Comparison of ENCODE assay signal across 8 cellular contexts in the genomic region with DNA sequence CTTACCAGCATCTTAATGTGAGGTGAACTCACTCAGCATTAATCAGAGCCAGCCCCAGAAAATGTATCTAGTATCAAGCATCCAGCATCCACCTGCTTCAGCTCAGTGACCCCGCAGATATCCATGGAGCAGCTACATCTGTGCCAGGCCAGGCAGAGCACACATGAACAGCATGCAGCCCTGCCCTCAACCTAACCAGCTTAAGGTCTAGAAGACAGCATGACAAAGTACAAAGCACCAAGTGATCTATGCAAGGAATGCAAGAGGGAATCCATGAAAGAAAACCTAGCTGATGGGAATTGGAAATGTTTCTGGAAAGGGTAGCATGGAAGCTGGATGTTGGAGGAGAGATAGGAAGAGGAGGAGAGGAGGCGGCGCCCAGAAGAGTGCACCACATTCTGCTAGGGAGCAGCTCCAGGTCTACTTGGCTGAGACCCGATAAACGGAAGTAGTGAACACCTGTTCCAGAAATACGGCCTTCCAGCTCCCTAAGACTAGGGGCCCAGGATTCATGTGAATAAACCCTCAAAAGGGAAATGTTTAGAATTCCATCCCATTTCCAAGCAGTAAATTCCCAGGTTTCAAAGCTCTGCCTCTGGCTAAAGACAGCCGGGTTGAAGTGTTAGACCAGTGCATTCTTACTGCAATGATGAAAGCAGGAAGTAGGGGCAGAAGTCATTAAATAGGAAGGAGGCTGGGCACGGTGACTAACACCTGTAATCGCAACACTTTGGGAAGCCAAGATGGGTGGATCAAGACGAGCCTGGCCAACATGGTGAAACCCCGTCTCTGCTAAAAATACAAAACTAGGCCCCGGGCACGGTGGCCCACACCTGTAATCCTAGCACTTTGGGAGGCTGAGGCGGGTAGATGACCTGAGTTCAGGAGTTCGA. TPM values are rescaled to one million over a fixed set of nuclear protein-coding genes. Genes with fewer than 3 reads are reported as not detected.
DNase-seq lines count a peak whose midpoint lies in the region; ATAC-seq, FAIRE-seq and TF ChIP-seq lines count a peak whose summit lies in the region.

No MANE protein-coding gene starts in this region.

- no peaks in the 10 kb centered on the region for H3K4me1 Mint-ChIP-seq in activated CD4-positive, alpha-beta T cell treated with anti-CD3 and anti-CD28 coated beads for 36 hours
- no peaks in the 10 kb centered on the region for H3K4me1 Mint-ChIP-seq in activated CD4-positive, alpha-beta T cell treated with anti-CD3 and anti-CD28 coated beads, Interleukin-2, amount 10 ng/mL, durations not matched to agents 7 days and 5 days
- H3K4me1 Mint-ChIP-seq in T-helper 17 cell: peaks cover 4% of the 10 kb centered on the region

- POLR2A ChIA-PET in activated CD4-positive, alpha-beta T cell treated with anti-CD3 and anti-CD28 coated beads for 36 hours (lab: Charles Lee): interaction anchor here (0.7 kb wide), 1 partner anchor 12 kb away, joined by 3 read pairs; no protein-coding TSS in a partner anchor
- POLR2A ChIA-PET in activated CD4-positive, alpha-beta T cell treated with anti-CD3 and anti-CD28 coated beads, Interleukin-2, amount 10 ng/mL, durations not matched to agents 7 days and 5 days (lab: Charles Lee): no interaction called here

- H3K27me3 Mint-ChIP-seq in activated CD4-positive, alpha-beta T cell treated with anti-CD3 and anti-CD28 coated beads for 36 hours: no peaks in the 10 kb centered on the region
- H3K27me3 Mint-ChIP-seq in activated CD4-positive, alpha-beta T cell treated with anti-CD3 and anti-CD28 coated beads, Interleukin-2, amount 10 ng/mL, durations not matched to agents 7 days and 5 days: no peaks in the 10 kb centered on the region
- no peaks in the 10 kb centered on the region for H3K27me3 Mint-ChIP-seq in T-helper 17 cell

- no peak for TF ChIP-seq POLR2A in GM12891 (IDR thresholded peaks at IDR 0.05; ENCODE audit: low read depth, low read length)

- ATAC-seq in activated CD4-positive, alpha-beta T cell treated with anti-CD3 and anti-CD28 coated beads for 36 hours: peak; percentile 57
- ATAC-seq in T-helper 17 cell (no peak), HG03280 (IDR thresholded peaks at IDR 0.05; ENCODE audit: unreplicated experiment) (no peak)

- no peak overlapping the region for H3K27ac Mint-ChIP-seq in activated CD4-positive, alpha-beta T cell treated with anti-CD3 and anti-CD28 coated beads for 36 hours
- no peak overlapping the region for H3K27ac Mint-ChIP-seq in activated CD4-positive, alpha-beta T cell treated with anti-CD3 and anti-CD28 coated beads, Interleukin-2, amount 10 ng/mL, durations not matched to agents 7 days and 5 days
- peak overlapping the region; percentile 48 for H3K27ac Mint-ChIP-seq in T-helper 17 cell

- H3K4me3 Mint-ChIP-seq in activated CD4-positive, alpha-beta T cell treated with anti-CD3 and anti-CD28 coated beads for 36 hours: no peak overlapping the region
- no peak overlapping the region for H3K4me3 Mint-ChIP-seq in activated CD4-positive, alpha-beta T cell treated with anti-CD3 and anti-CD28 coated beads, Interleukin-2, amount 10 ng/mL, durations not matched to agents 7 days and 5 days
- peak overlapping the region; percentile 5 for H3K4me3 Mint-ChIP-seq in T-helper 17 cell

- no peaks in the 10 kb centered on the region for H3K9me3 Mint-ChIP-seq in activated CD4-positive, alpha-beta T cell treated with anti-CD3 and anti-CD28 coated beads for 36 hours (ENCODE audit: low read depth)
- H3K9me3 Mint-ChIP-seq in activated CD4-positive, alpha-beta T cell treated with anti-CD3 and anti-CD28 coated beads, Interleukin-2, amount 10 ng/mL, durations not matched to agents 7 days and 5 days: no peaks in the 10 kb centered on the region

- CTCF ChIA-PET in activated CD4-positive, alpha-beta T cell treated with anti-CD3 and anti-CD28 coated beads for 36 hours (lab: Charles Lee): interaction anchor here (0.6 to 1.4 kb wide), 5 partner anchors 17 to 259 kb away, joined by 3 to 5 read pairs (median 3); no protein-coding TSS in a partner anchor
- CTCF ChIA-PET in activated CD4-positive, alpha-beta T cell treated with anti-CD3 and anti-CD28 coated beads, Interleukin-2, amount 10 ng/mL, durations not matched to agents 7 days and 5 days (lab: Charles Lee): interaction anchor here (0.5 to 1.6 kb wide), 4 partner anchors 10 to 1836 kb away, joined by 3 to 5 read pairs (median 4); no protein-coding TSS in a partner anchor

- intact Hi-C loops in activated CD4-positive, alpha-beta T cell treated with anti-CD3 and anti-CD28 coated beads for 36 hours (cut with DNase I, micrococcal nuclease): no loop called here

- peaks cover 19% of the 10 kb centered on the region for H3K36me3 Mint-ChIP-seq in activated CD4-positive, alpha-beta T cell treated with anti-CD3 and anti-CD28 coated beads for 36 hours (ENCODE audit: low read depth)
- H3K36me3 Mint-ChIP-seq in activated CD4-positive, alpha-beta T cell treated with anti-CD3 and anti-CD28 coated beads, Interleukin-2, amount 10 ng/mL, durations not matched to agents 7 days and 5 days (ENCODE audit: low read depth): peaks cover 25% of the 10 kb centered on the region
- H3K36me3 Mint-ChIP-seq in T-helper 17 cell (ENCODE audit: low read depth): peaks cover 6% of the 10 kb centered on the region

- no peak for DNase-seq in activated CD4-positive, alpha-beta T cell treated with anti-CD3 and anti-CD28 coated beads for 36 hours
- DNase-seq in activated CD4-positive, alpha-beta T cell treated with anti-CD3 and anti-CD28 coated beads, Interleukin-2, amount 10 ng/mL, durations not matched to agents 7 days and 5 days: no peak
- no peak for DNase-seq in T-helper 17 cell
- peak; percentile 34 for DNase-seq in glomerular visceral epithelial cell (ENCODE audit: extremely low spot score)
- peak; percentile 45 for DNase-seq in stromal cell of bone marrow (ENCODE audit: low read depth)
- DNase-seq in AG08396 (ENCODE audit: low spot score): no peak
- no peak for DNase-seq in GM12891 (ENCODE audit: insufficient read length, low spot score)

- FAIRE-seq in GM12891 (lab: Jason Lieb, UNC): no peak

- no peaks in the 10 kb centered on the region for H3K9me3 ChIP-seq in T-helper 17 cell (ENCODE audit: control insufficient read depth, low read length, poor library complexity, severe bottlenecking)

TF ChIP-seq in GM12891, 5 proteins besides CTCF, POLR2A, EP300 and RAD21:
- TF ChIP-seq TAF1 (IDR thresholded peaks at IDR 0.05; ENCODE audit: low read depth, low read length) (no peak), SPI1 (IDR thresholded peaks at IDR 0.05; ENCODE audit: low read depth, low read length) (no peak), POLR2AphosphoS5 (IDR thresholded peaks at IDR 0.05; ENCODE audit: low read depth, low read length) (no peak; the same call in 1 of the 2 replicates), PAX5 (IDR thresholded peaks at IDR 0.05; ENCODE audit: insufficient read depth, low read length, severe bottlenecking) (no peak), POU2F2 (IDR thresholded peaks at IDR 0.05; ENCODE audit: low read depth, low read length) (no peak)

RNA-seq across cellular contexts. Expression of a gene that starts 23.5 kb away (rescaled TPM):
- total RNA-seq in activated CD4-positive, alpha-beta T cell treated with anti-CD3 and anti-CD28 coated beads for 36 hours: 10 to 100 TPM; 24.4 to 25.1 TPM
- 10 to 100 TPM; 37.0 to 37.2 TPM for total RNA-seq in activated CD4-positive, alpha-beta T cell treated with anti-CD3 and anti-CD28 coated beads, Interleukin-2, amount 10 ng/mL, durations not matched to agents 7 days and 5 days
- total RNA-seq in T-helper 17 cell: 10 to 100 TPM; 28.9 to 31.1 TPM
- polyA plus RNA-seq in GM12891 (2012; ENCODE audit: low read depth, missing spikeins): 17.4 TPM

RNA-seq across cellular contexts. Expression of a gene that starts 59.1 kb away (rescaled TPM):
- total RNA-seq in activated CD4-positive, alpha-beta T cell treated with anti-CD3 and anti-CD28 coated beads for 36 hours: under 1 TPM; 0.11 TPM
- under 1 TPM; 0.17 to 0.35 TPM for total RNA-seq in activated CD4-positive, alpha-beta T cell treated with anti-CD3 and anti-CD28 coated beads, Interleukin-2, amount 10 ng/mL, durations not matched to agents 7 days and 5 days
- total RNA-seq in T-helper 17 cell: 1 to 10 TPM; 1.6 to 3.5 TPM
- polyA plus RNA-seq in GM12891 (2012; ENCODE audit: low read depth, missing spikeins): not detected

Comparison
In these comparisons a context has a peak if more than half of its experiments do, and no peak if none do; other contexts are left out.
1. DNase-seq: peak in glomerular visceral epithelial cell (single experiment) and stromal cell of bone marrow (single experiment); none in activated CD4-positive, alpha-beta T cell treated with anti-CD3 and anti-CD28 coated beads for 36 hours (single experiment), activated CD4-positive, alpha-beta T cell treated with anti-CD3 and anti-CD28 coated beads, Interleukin-2, amount 10 ng/mL, durations not matched to agents 7 days and 5 days (single experiment), T-helper 17 cell (0 of 3), AG08396 (single experiment) and GM12891 (single experiment).